In the genomic region with DNA sequence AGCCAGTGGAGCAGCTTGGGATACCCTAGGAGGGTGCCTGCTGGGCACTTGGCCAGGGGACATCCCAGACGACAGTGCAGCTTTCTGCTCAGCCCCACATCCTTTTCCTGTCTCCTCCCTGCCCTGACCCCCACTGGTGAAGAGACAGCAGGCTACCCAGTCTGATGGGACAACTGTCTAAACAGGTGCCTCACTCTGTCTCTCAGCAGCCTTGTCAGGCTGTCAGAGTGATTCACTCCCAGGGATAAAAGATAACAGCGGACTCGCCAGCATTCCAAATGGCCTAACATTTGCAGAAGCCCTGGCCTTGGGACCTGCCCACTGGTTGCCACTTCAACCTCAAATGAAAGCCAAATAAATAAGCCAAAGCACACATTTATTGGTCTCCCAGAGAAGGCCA, we compare ENCODE assay signal across 14 cellular contexts.
DNase-seq lines count a peak whose midpoint lies in the region; ATAC-seq, FAIRE-seq and TF ChIP-seq lines count a peak whose summit lies in the region.
"Had no signal": no experiment of that assay in that cellular context is flagged by ENCODE, and none has a peak within 500 bp of the region (broad histone marks: within the 10 kb centered on the region; RNA-seq: fewer than 3 reads in every experiment).

No MANE protein-coding gene starts in this region.

- H2AK5ac ChIP-seq in trophoblast cell (ENCODE audit: low read length): no peak overlapping the region

- H3K9me3 ChIP-seq in A673 (ENCODE audit: low read depth, low read length, poor library complexity, severe bottlenecking) (no peaks in the 10 kb centered on the region), trophoblast cell (ENCODE audit: insufficient read depth, low read depth, low read length) (no peaks in the 10 kb centered on the region), aorta (ENCODE audit: control insufficient read depth, low read length) (no peaks in the 10 kb centered on the region)

- H3K4me1 ChIP-seq in A673 (ENCODE audit: insufficient read depth, low read length, poor library complexity, severe bottlenecking) (peaks cover 5% of the 10 kb centered on the region), trophoblast cell (ENCODE audit: control insufficient read depth in 1 of 2, insufficient read depth in 2 of 2, low read length in 2 of 2) (no peaks in the 10 kb centered on the region), aorta (ENCODE audit: control insufficient read depth in 1 of 2, insufficient read depth in 2 of 2, low read length in 2 of 2) (no peaks in the 10 kb centered on the region)

- ATAC-seq in left cardiac atrium (peak; percentile 38 to 90), HG02884 (IDR thresholded peaks at IDR 0.05; ENCODE audit: unreplicated experiment) (no peak), aorta (ENCODE audit: low FRiP score) (no peak)
- ATAC-seq: PC-3 had no signal

- H4K91ac ChIP-seq in trophoblast cell (ENCODE audit: low read depth, low read length): no peak overlapping the region

- H3K9me3 Mint-ChIP-seq in HFFc6: no peaks in the 10 kb centered on the region

- H3K27me3 ChIP-seq in A673 (replicated peaks; ENCODE audit: insufficient read depth, low read depth, low read length, poor library complexity): no peaks in the 10 kb centered on the region
- H3K27me3 ChIP-seq in trophoblast cell (ENCODE audit: insufficient read depth, low read length): no peaks in the 10 kb centered on the region
- H3K27me3 ChIP-seq in aorta (ENCODE audit: control insufficient read depth in 1 of 2, insufficient read depth in 2 of 2, low read length in 1 of 2): no peaks in the 10 kb centered on the region

- H3K79me1 ChIP-seq in trophoblast cell (ENCODE audit: low read length): no peaks in the 10 kb centered on the region

- CTCF ChIA-PET in A673 (lab: Charles Lee): no interaction called here

- H2AFZ ChIP-seq in trophoblast cell (ENCODE audit: insufficient read depth, low read length, poor library complexity): no peak overlapping the region

- no peak overlapping the region for H3K4me2 ChIP-seq in trophoblast cell (ENCODE audit: low read length)

- TF ChIP-seq CTCF in A673 (conservative IDR thresholded peaks at IDR 0.05; ENCODE audit: low read depth, low read length) (no peak), HFFc6 (IDR thresholded peaks at IDR 0.05) (no peak)

- TF ChIP-seq POLR2A in GM12892 (IDR thresholded peaks at IDR 0.05; ENCODE audit: low read depth, low read length): no peak

- WGBS in trophoblast cell (ENCODE audit: extremely low coverage, insufficient coverage, insufficient read length): no CpG with 5 or more reads among the region's 3 CpGs
- WGBS in aorta, 2 donors: 69 to 77% methylated on average over 3 of the region's 3 CpGs

- no peak overlapping the region for H3K4ac ChIP-seq in trophoblast cell (ENCODE audit: low read depth, low read length)

- no peaks in the 10 kb centered on the region for H3K36me3 ChIP-seq in A673 (ENCODE audit: insufficient read depth, low read length, poor library complexity, severe bottlenecking)
- H3K36me3 ChIP-seq in trophoblast cell (ENCODE audit: control insufficient read depth in 1 of 2, insufficient read depth in 2 of 2, low read length in 2 of 2): no peaks in the 10 kb centered on the region
- no peaks in the 10 kb centered on the region for H3K36me3 ChIP-seq in aorta (ENCODE audit: control insufficient read depth in 1 of 2, insufficient read depth in 2 of 2, low read length in 1 of 2)

- H2BK12ac ChIP-seq in trophoblast cell (ENCODE audit: low read length): no peak overlapping the region

- no peaks in the 10 kb centered on the region for H3K4me1 Mint-ChIP-seq in HFFc6 (ENCODE audit: low read depth)

- H4K8ac ChIP-seq in trophoblast cell (ENCODE audit: low read depth, low read length): no peak overlapping the region

- no peak overlapping the region for H3K9ac ChIP-seq in trophoblast cell (ENCODE audit: low read length)

- no peaks in the 10 kb centered on the region for H3K36me3 Mint-ChIP-seq in HFFc6 (ENCODE audit: low read depth)

- no peak overlapping the region for H3K4me3 Mint-ChIP-seq in HFFc6

- H3K27me3 Mint-ChIP-seq in HFFc6 (ENCODE audit: insufficient read depth): peaks cover 1% of the 10 kb centered on the region

- no TSS peak for BruUV-seq in A673 (replicated peaks; lab: Mats Ljungman, UMichigan)

- H2BK5ac ChIP-seq in trophoblast cell (ENCODE audit: low read depth, low read length, poor library complexity): no peak overlapping the region

- no peak overlapping the region for H3K18ac ChIP-seq in trophoblast cell (ENCODE audit: low read length)

- H3K23ac ChIP-seq in trophoblast cell (ENCODE audit: low read length): no peak overlapping the region

- H3K4me3 ChIP-seq in A673 (ENCODE audit: low read depth, low read length, poor library complexity, severe bottlenecking) (no peak overlapping the region), trophoblast cell (ENCODE audit: low read depth, low read length) (peak overlapping the region; percentile 13), aorta (ENCODE audit: low read length in 2 of 2) (no peak overlapping the region)

- H3K14ac ChIP-seq in trophoblast cell (ENCODE audit: low read length): no peak overlapping the region

- DNase-seq in A673 (ENCODE audit: low spot score): peak; percentile 27
- DNase-seq in LHCN-M2 (ENCODE audit: low read depth): peak; percentile 96
- DNase-seq in left cardiac atrium: no peak
- peak in 1 of 2 donors; percentile 16 for DNase-seq in trophoblast cell
- no peak for DNase-seq in GM12892 (ENCODE audit: insufficient read length)
- no peak for DNase-seq in HFFc6
- DNase-seq in aorta: no peak
- DNase-seq: C1 segment of cervical spinal cord, NCI-H1930, NCI-H526 treated with DMSO at 0.1 percent for 48 hours, PC-3 had no signal

- H3K27ac ChIP-seq in A673 (ENCODE audit: low read depth, low read length, poor library complexity, severe bottlenecking): no peak overlapping the region
- H3K27ac ChIP-seq in trophoblast cell (ENCODE audit: low read depth, low read length): no peak overlapping the region
- no peak overlapping the region for H3K27ac ChIP-seq in aorta (ENCODE audit: low read depth in 1 of 2, low read length in 2 of 2)

- intact Hi-C loops in A673 (cut with micrococcal nuclease; ENCODE audit: unreplicated experiment) (no loop called here), left cardiac atrium (cut with DNase I) (no loop called here), aorta (cut with DNase I) (no loop called here)

- no peak overlapping the region for H3K27ac Mint-ChIP-seq in HFFc6

- H4K12ac ChIP-seq in trophoblast cell (ENCODE audit: low read depth, low read length): no peak overlapping the region

- POLR2A ChIA-PET in A673 (lab: Charles Lee; ENCODE audit: low non-redundant PET): no interaction called here

- no peak overlapping the region for H2BK120ac ChIP-seq in trophoblast cell (ENCODE audit: insufficient read depth, low read length, poor library complexity)

- H3K79me2 ChIP-seq in trophoblast cell (ENCODE audit: control insufficient read depth, insufficient read depth, low read length, poor library complexity): no peaks in the 10 kb centered on the region

- FAIRE-seq in GM12892 (lab: Jason Lieb, UNC): no peak
- FAIRE-seq: A204.1, H54 had no signal

Comparison
In these comparisons a context has a peak if more than half of its experiments do, and no peak if none do; other contexts are left out.
1. DNase-seq: peak in A673 (single experiment) and LHCN-M2 (single experiment); none in left cardiac atrium (single experiment), GM12892 (single experiment), HFFc6 (single experiment) and aorta (0 of 2).
2. ATAC-seq: peak in left cardiac atrium (2 of 2); none in HG02884 (single experiment) and aorta (single experiment).